ENCODE assay signal across 8 cellular contexts in the genomic region with DNA sequence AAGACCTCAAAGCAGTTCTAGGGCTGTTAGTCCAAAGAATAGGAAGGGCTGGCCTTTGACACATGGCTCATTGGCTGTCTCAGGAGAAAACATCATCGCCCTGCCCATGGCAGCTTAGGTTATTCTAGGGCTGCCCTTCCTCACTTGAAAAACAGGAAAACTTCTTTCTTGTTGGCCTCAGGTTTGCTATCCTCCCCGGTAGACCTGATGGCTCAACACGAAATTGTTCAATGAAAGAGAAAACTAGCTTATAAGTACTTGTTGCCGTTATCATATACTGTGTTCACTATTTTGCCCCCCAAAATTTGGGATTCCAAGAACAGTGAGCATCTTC. TPM values are rescaled to one million over a fixed set of nuclear protein-coding genes. Genes with fewer than 3 reads are reported as not detected.
A peak's percentile ranks its signal among the peaks of the same experiment; 100 is the strongest.
DNase-seq lines count a peak whose midpoint lies in the region; ATAC-seq and TF ChIP-seq lines count a peak whose summit lies in the region.

No MANE protein-coding gene starts in this region.

- TF ChIP-seq POLR2A in Peyer's patch (IDR thresholded peaks at IDR 0.05) (no peak), esophagus muscularis mucosa (IDR thresholded peaks at IDR 0.05; ENCODE audit: low read depth) (no peak)

- peaks cover 43% of the 10 kb centered on the region for H3K36me3 Mint-ChIP-seq in Calu3 (ENCODE audit: insufficient read depth, unreplicated experiment)

- H3K27me3 ChIP-seq in Peyer's patch = no peaks in the 10 kb centered on the region
- no peaks in the 10 kb centered on the region for H3K27me3 ChIP-seq in esophagus muscularis mucosa

- no peak for DNase-seq in Calu3
- no peak for DNase-seq in Peyer's patch
- DNase-seq in esophagus muscularis mucosa (ENCODE audit: extremely low spot score) = no peak
- DNase-seq in omental fat pad (ENCODE audit: low spot score) = no peak
- DNase-seq in stimulated activated CD4-positive, alpha-beta T cell treated with anti-CD3 and anti-CD28 coated beads, Interleukin-12 subunit alpha, Interleukin-12 subunit beta, amount 100 ng/mL, for 4 hours = no peak
- DNase-seq in NCI-H345 treated with DMSO at 0.1 percent for 48 hours (lab: John Stamatoyannopoulos, UW; ENCODE audit: unreplicated experiment) = no peak

- H3K9me3 ChIP-seq in Peyer's patch = no peaks in the 10 kb centered on the region
- H3K9me3 ChIP-seq in esophagus muscularis mucosa = no peaks in the 10 kb centered on the region

- intact Hi-C loops in Calu3 (cut with micrococcal nuclease; ENCODE audit: unreplicated experiment) = loop anchor here (5.0 kb wide), 1 partner anchor 162 kb away; a partner anchor contains a TSS
- intact Hi-C loops in esophagus muscularis mucosa (cut with DNase I) = loop anchor here (10.0 kb wide), 1 partner anchor 51 kb away; a partner anchor contains a TSS

- BruUV-seq in Calu3 (replicated peaks; lab: Mats Ljungman, UMichigan) = TSS peak; percentile 86

- peak overlapping the region; percentile 66 to 95 (median 87) for H3K4me3 ChIP-seq in Peyer's patch
- peak overlapping the region; percentile 79 to 95 (median 86) for H3K4me3 ChIP-seq in esophagus muscularis mucosa

- H3K36me3 ChIP-seq in Peyer's patch (peaks cover 0 to 6% (median 0%) of the 10 kb centered on the region in 3 donors), esophagus muscularis mucosa (peaks cover 0 to 2% (median 2%) of the 10 kb centered on the region in 4 donors)

- H3K27ac Mint-ChIP-seq in Calu3 (ENCODE audit: unreplicated experiment) = peak overlapping the region; percentile 99

- CTCF ChIA-PET in Calu3 (lab: Charles Lee) = interaction anchor here (1.2 kb wide), 1 partner anchor 18 kb away, joined by 3 read pairs; no protein-coding TSS in a partner anchor

- no peaks in the 10 kb centered on the region for H3K9me3 Mint-ChIP-seq in Calu3 (ENCODE audit: low read depth, unreplicated experiment)

- peak overlapping the region; percentile 96 for H3K4me3 Mint-ChIP-seq in Calu3 (ENCODE audit: low read depth, unreplicated experiment)

- TF ChIP-seq CTCF in Calu3 (IDR thresholded peaks at IDR 0.05; ENCODE audit: unreplicated experiment) = no peak
- TF ChIP-seq CTCF in Peyer's patch (IDR thresholded peaks at IDR 0.05) = no peak
- no peak for TF ChIP-seq CTCF in esophagus muscularis mucosa (IDR thresholded peaks at IDR 0.05)
- TF ChIP-seq CTCF in omental fat pad (IDR thresholded peaks at IDR 0.05) = no peak

- H3K27ac ChIP-seq in Peyer's patch (peak overlapping the region; percentile 93 to 100 (median 98)), esophagus muscularis mucosa (replicated peaks in 1 of 4) (peak overlapping the region; percentile 93 to 100 (median 98))

- H3K4me1 ChIP-seq in Peyer's patch (peaks cover 0 to 12% (median 4%) of the 10 kb centered on the region in 4 donors), esophagus muscularis mucosa (peaks cover 20 to 38% (median 33%) of the 10 kb centered on the region in 4 donors)

- ATAC-seq in omental fat pad (ENCODE audit: low FRiP score) (peak; percentile 12), GM19035 (IDR thresholded peaks at IDR 0.05; ENCODE audit: unreplicated experiment) (no peak), HG02623 (IDR thresholded peaks at IDR 0.05; ENCODE audit: unreplicated experiment) (no peak)

- H3K27me3 Mint-ChIP-seq in Calu3 (ENCODE audit: unreplicated experiment) = no peaks in the 10 kb centered on the region

- H3K4me1 Mint-ChIP-seq in Calu3 (ENCODE audit: low read depth, unreplicated experiment) = peaks cover 8% of the 10 kb centered on the region

- WGBS in esophagus muscularis mucosa = 20% methylated on average over 4 of the region's 4 CpGs

- TF ChIP-seq EP300 in esophagus muscularis mucosa (IDR thresholded peaks at IDR 0.05) = no peak

RNA-seq across cellular contexts. Expression of a gene that starts 0.6 kb away (rescaled TPM):
- 131 and 135 TPM in 2 replicates for total RNA-seq in Calu3 (2022)
- 100 to 1,000 TPM in 3 of 4 donors, 10 to 100 TPM in 1; 82.3 to 408 (median 130) TPM for total RNA-seq in Peyer's patch
- 10 to 100 TPM; 69.1 to 88.5 (median 76.3) TPM for total RNA-seq in esophagus muscularis mucosa
- total RNA-seq in omental fat pad = 100 to 1,000 TPM in 3 of 4 donors, 10 to 100 TPM in 1; 95.9 to 157 (median 123) TPM

RNA-seq across cellular contexts. Expression of a gene that starts 53.4 kb away (rescaled TPM):
- total RNA-seq in Calu3 (2022) (55.2 and 65.8 TPM in 2 replicates), Peyer's patch (10 to 100 TPM; 24.5 to 45.4 (median 28.4) TPM), esophagus muscularis mucosa (10 to 100 TPM; 14.1 to 19.9 (median 18.4) TPM), omental fat pad (10 to 100 TPM; 15.4 to 28.7 (median 24.1) TPM)
